Comparison of ENCODE assay signal across 1 cellular context in the genomic region with DNA sequence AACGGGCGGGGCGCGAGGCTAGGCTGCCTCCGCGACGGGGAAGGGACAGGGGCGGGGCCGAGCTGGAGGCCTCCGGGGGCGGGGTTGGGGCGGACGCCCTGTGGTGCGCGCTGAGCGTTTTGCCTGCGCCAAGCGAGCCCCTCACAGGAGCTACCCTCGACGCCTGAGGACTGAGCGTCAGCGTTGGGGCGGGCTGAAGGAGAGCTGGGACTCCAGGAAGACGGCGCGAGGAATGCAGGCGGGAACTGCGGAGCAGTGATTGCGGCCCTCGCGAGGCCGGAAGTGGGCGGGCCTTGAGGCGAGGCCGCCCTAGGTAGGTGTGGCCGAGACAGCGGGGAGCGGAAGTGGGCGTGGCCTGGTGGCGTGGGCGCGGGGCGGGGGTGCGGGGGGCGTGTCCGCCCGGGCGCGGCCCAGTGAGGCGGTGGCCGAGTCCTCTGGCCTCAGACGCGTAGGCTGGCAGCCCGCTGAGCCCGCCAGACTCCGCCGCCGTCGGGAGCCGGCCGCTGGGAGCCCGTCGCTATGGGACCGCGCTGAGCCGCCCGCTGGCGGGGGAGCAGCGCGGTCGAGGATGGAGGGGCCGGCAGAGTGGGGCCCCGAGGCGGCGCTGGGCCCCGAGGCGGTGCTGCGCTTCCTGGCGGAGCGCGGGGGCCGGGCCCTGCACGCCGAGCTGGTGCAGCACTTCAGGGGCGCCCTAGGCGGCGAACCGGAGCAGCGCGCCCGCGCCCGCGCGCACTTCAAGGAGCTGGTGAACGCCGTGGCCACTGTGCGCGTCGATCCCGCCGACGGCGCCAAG.
TF ChIP-seq lines count a peak whose summit lies in the region.

SEPTIN10 (minus strand) TSS at position 45 of the 793 bp plus-strand sequence. CDS start 139 bp downstream, outside the sequence.
SOWAHC (plus strand) TSS at position 443 of the 793 bp plus-strand sequence; CDS start at position 569, 126 bp downstream.

TF ChIP-seq in liver, 16 proteins besides CTCF, POLR2A, EP300 and RAD21 (continued from another document):
- peak in 1 of 2 donors; percentile 34 for TF ChIP-seq JUND (IDR thresholded peaks at IDR 0.05)
- peak; percentile 43 for TF ChIP-seq YY1 (IDR thresholded peaks at IDR 0.05)
- peak; percentile 38 to 43 for TF ChIP-seq HNF4A (conservative IDR thresholded peaks at IDR 0.05)
